ENCODE assay signal across 11 cellular contexts in the genomic region with DNA sequence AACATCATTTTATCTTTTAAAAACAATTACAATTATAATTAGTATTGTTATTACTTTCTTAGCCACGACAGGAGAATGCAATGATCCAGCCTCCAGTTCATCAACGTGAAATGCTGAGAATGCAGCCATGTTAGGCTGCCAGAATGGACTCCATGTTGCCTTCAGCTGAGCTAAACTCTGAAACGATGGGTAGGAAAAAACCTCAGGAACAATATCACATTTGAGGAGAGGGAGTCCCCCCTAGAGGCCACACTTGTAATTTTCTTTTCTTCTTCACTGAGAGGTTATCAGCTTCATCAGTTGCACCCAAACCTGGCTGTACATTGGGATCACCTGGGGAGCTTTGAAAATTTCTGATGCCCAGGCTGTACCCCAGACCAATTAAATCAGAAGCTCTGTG. TPM values are rescaled to one million over a fixed set of nuclear protein-coding genes. Genes with fewer than 3 reads are reported as not detected.
A peak's percentile ranks its signal among the peaks of the same experiment; 100 is the strongest.
DNase-seq lines count a peak whose midpoint lies in the region; ATAC-seq, FAIRE-seq and TF ChIP-seq lines count a peak whose summit lies in the region.
"Had no signal": no experiment of that assay in that cellular context is flagged by ENCODE, and none has a peak within 500 bp of the region (broad histone marks: within the 10 kb centered on the region; RNA-seq: fewer than 3 reads in every experiment).

No MANE protein-coding gene starts in this region.

- no peaks in the 10 kb centered on the region for H3K9me2 ChIP-seq in hepatocyte (replicated peaks; ENCODE audit: insufficient read depth)

- H3K4me2 ChIP-seq in hepatocyte: no peak overlapping the region

- H3K36me3 ChIP-seq in hepatocyte (replicated peaks; ENCODE audit: insufficient read depth, low read depth) (no peaks in the 10 kb centered on the region), mucosa of descending colon (ENCODE audit: low read depth) (no peaks in the 10 kb centered on the region)
- H3K36me3 ChIP-seq: spleen had no signal

- H3K9me3 ChIP-seq in hepatocyte (ENCODE audit: low read depth): no peaks in the 10 kb centered on the region
- H3K9me3 ChIP-seq in mucosa of descending colon: no peaks in the 10 kb centered on the region

- no peak overlapping the region for H2AFZ ChIP-seq in hepatocyte

- POLR2A ChIA-PET in RWPE1 (lab: Yijun Ruan, JAX; ENCODE audit: low non-redundant PET): interaction anchor here (0.6 kb wide), 1 partner anchor 391 kb away, joined by 9 read pairs; no protein-coding TSS in a partner anchor

- H3K27ac ChIP-seq in RWPE1 (no peak overlapping the region), hepatocyte (no peak overlapping the region)
- H3K27ac ChIP-seq: spleen had no signal

- no peaks in the 10 kb centered on the region for H3K27me3 ChIP-seq in hepatocyte
- H3K27me3 ChIP-seq: spleen had no signal

- no peak for TF ChIP-seq CTCF in RWPE1 (conservative IDR thresholded peaks at IDR 0.05; ENCODE audit: low read depth)
- TF ChIP-seq CTCF in hepatocyte (IDR thresholded peaks at IDR 0.05; ENCODE audit: poor library complexity): peak; percentile 28
- no peak for TF ChIP-seq CTCF in mucosa of descending colon (IDR thresholded peaks at IDR 0.05)

- H3K4me3 ChIP-seq in hepatocyte (no peak overlapping the region), mucosa of descending colon (no peak overlapping the region)
- H3K4me3 ChIP-seq: spleen had no signal

- ATAC-seq in GM21825 (IDR thresholded peaks at IDR 0.05; ENCODE audit: unreplicated experiment) (no peak), mucosa of descending colon (no peak)

- no peak for TF ChIP-seq POLR2A in H54 (IDR thresholded peaks at IDR 0.05; ENCODE audit: low read depth, low read length)

- whole genome bisulfite sequencing in hepatocyte (ENCODE audit: low lambda C conversion rate, missing lambda C conversion rate): 29% methylated on average over 3 of the region's 3 CpGs

- DNase-seq in AG08396 (ENCODE audit: low spot score) (peak; percentile 15), H54 (ENCODE audit: insufficient read length, low spot score) (peak; percentile 13), RWPE1 (ENCODE audit: low spot score) (peak; percentile 9), hepatocyte (ENCODE audit: low spot score) (peak; percentile 21), GOT3 (lab: John Stamatoyannopoulos, UW) (no peak), amygdala (lab: John Stamatoyannopoulos, UW) (no peak), mucosa of descending colon (no peak)
- DNase-seq: GDM1, NCI-H2227 treated with DMSO at 0.1 percent for 48 hours, spleen had no signal

- H3K4me1 ChIP-seq in hepatocyte (ENCODE audit: insufficient read depth) (no peaks in the 10 kb centered on the region), mucosa of descending colon (ENCODE audit: low read depth) (no peaks in the 10 kb centered on the region)
- H3K4me1 ChIP-seq: spleen had no signal

- H3K79me2 ChIP-seq in hepatocyte: no peaks in the 10 kb centered on the region

- intact Hi-C loops in mucosa of descending colon (cut with DNase I, micrococcal nuclease): no loop called here

- CTCF ChIA-PET in RWPE1 (lab: Yijun Ruan, JAX): interaction anchor here (0.6 to 1.2 kb wide), 2 partner anchors 35 to 243 kb away, joined by 3 read pairs; no protein-coding TSS in a partner anchor

- no peaks in the 10 kb centered on the region for H4K20me1 ChIP-seq in hepatocyte (ENCODE audit: insufficient read depth, poor library complexity, severe bottlenecking)

- no peak for FAIRE-seq in H54 (lab: Jason Lieb, UNC)

RNA-seq across cellular contexts. Expression of gene DNAH14, which starts 34.6 kb away (rescaled TPM):
- 46.1 and 47.3 TPM in 2 replicates for total RNA-seq in hepatocyte
- polyA plus RNA-seq in hepatocyte: 14.7 and 15.2 TPM in 2 replicates
- 10 to 100 TPM in 1 of 3 donors, 1 to 10 TPM in 2; 9.2 to 12.7 (median 10.0) TPM for total RNA-seq in mucosa of descending colon

Comparison
In these comparisons a context has a peak if more than half of its experiments do, and no peak if none do; other contexts are left out.
1. DNase-seq: peak in AG08396 (single experiment), H54 (single experiment), RWPE1 (single experiment) and hepatocyte (single experiment); none in GOT3 (single experiment), amygdala (0 of 56) and mucosa of descending colon (0 of 3).